8 cellular contexts compared by ENCODE assay signal in genomic region chr7:15358112-15358511, GRCh38.
"Had no signal": no experiment of that assay in that cellular context is flagged by ENCODE, and none has a peak within 500 bp of the region (broad histone marks: within the 10 kb centered on the region; RNA-seq: fewer than 3 reads in every experiment).

No MANE protein-coding gene starts in this region.

- H3K9ac ChIP-seq: GM23248, KMS-11 had no signal

- H3K4me2 ChIP-seq: KMS-11 had no signal

- ATAC-seq: HCT116 had no signal

- H2AFZ ChIP-seq: GM23248 had no signal

- H3K9me3 ChIP-seq: HAP-1 had no signal

- DNase-seq: GM23248, HFFc6, Karpas-422, KBM-7 had no signal

- H3K4me3 ChIP-seq: GM23248, HAP-1 had no signal

- H3K27ac ChIP-seq: GM23248, KMS-11 had no signal

- FAIRE-seq: HTR-8/SVneo had no signal

- H3K36me3 ChIP-seq: HAP-1 had no signal

- H3K4me1 ChIP-seq: HAP-1 had no signal
